8 cellular contexts compared by ENCODE assay signal in genomic region chr17:32998111-32998892, GRCh38. TPM values are rescaled to one million over a fixed set of nuclear protein-coding genes. Genes with fewer than 3 reads are reported as not detected.
A peak's percentile ranks its signal among the peaks of the same experiment; 100 is the strongest.
DNase-seq lines count a peak whose midpoint lies in the region; ATAC-seq, FAIRE-seq and TF ChIP-seq lines count a peak whose summit lies in the region.

No MANE protein-coding gene starts in this region.

- no peaks in the 10 kb centered on the region for H3K9me1 ChIP-seq in keratinocyte (ENCODE audit: control insufficient read depth, extremely low read depth, insufficient read depth, low read length)

- peak overlapping the region; percentile 53 for H3K4me2 ChIP-seq in keratinocyte (ENCODE audit: control insufficient read depth, extremely low read depth, insufficient read depth, low read depth, low read length)

- BruUV-seq in A673 (replicated peaks; lab: Mats Ljungman, UMichigan): no TSS peak

- dilution Hi-C loops in keratinocyte (cut with MboI; ENCODE audit: extremely low pct_ligation_motif_present, low sequenced_read_pairs): no loop called here

- ATAC-seq in GM18519 (IDR thresholded peaks at IDR 0.05; ENCODE audit: low FRiP score, unreplicated experiment): no peak

- intact Hi-C loops in A673 (cut with micrococcal nuclease; ENCODE audit: unreplicated experiment): loop anchor here (5.0 kb wide), 1 partner anchor 221 kb away; no protein-coding TSS in a partner anchor

- POLR2A ChIA-PET in A673 (lab: Charles Lee; ENCODE audit: low non-redundant PET): no interaction called here

- H3K36me3 ChIP-seq in A673 (ENCODE audit: insufficient read depth, low read length, poor library complexity, severe bottlenecking) (no peaks in the 10 kb centered on the region), keratinocyte (ENCODE audit: control insufficient read depth in 2 of 2, extremely low read depth in 1 of 2, insufficient read depth in 2 of 2, low read length in 2 of 2) (no peaks in the 10 kb centered on the region)

- H3K27ac ChIP-seq in A673 (ENCODE audit: low read depth, low read length, poor library complexity, severe bottlenecking): no peak overlapping the region
- H3K27ac ChIP-seq in keratinocyte (ENCODE audit: control insufficient read depth, insufficient read depth, low read length): no peak overlapping the region

- FAIRE-seq in GM18507 (lab: Jason Lieb, UNC): peak; percentile 72
- peak; percentile 71 for FAIRE-seq in keratinocyte (lab: Jason Lieb, UNC)

- H3K4me3 ChIP-seq in A673 (ENCODE audit: low read depth, low read length, poor library complexity, severe bottlenecking) (peak overlapping the region; percentile 19), keratinocyte (ENCODE audit: control insufficient read depth in 2 of 3, extremely low read depth in 1 of 3, insufficient read depth in 2 of 3, low read depth in 1 of 3, low read length in 3 of 3) (no peak overlapping the region)

- H4K20me1 ChIP-seq in keratinocyte (ENCODE audit: control insufficient read depth, extremely low read depth, insufficient read depth, low read length): no peaks in the 10 kb centered on the region

- H3K9ac ChIP-seq in keratinocyte (ENCODE audit: control insufficient read depth, extremely low read depth, insufficient read depth, low read length): no peak overlapping the region

- CTCF ChIA-PET in A673 (lab: Charles Lee): interaction anchor here (0.5 to 0.6 kb wide), 2 partner anchors 22 to 216 kb away, joined by 3 to 4 read pairs; no protein-coding TSS in a partner anchor

- H3K4me1 ChIP-seq in A673 (ENCODE audit: insufficient read depth, low read length, poor library complexity, severe bottlenecking) (peaks cover 5% of the 10 kb centered on the region), keratinocyte (ENCODE audit: control insufficient read depth, extremely low read depth, insufficient read depth, low read length) (peaks cover 2% of the 10 kb centered on the region)

- H2AFZ ChIP-seq in keratinocyte (ENCODE audit: control insufficient read depth, low read length): no peak overlapping the region

- no peaks in the 10 kb centered on the region for H3K79me2 ChIP-seq in keratinocyte (ENCODE audit: control insufficient read depth, insufficient read depth, low read length)

- H3K9me3 ChIP-seq in A673 (ENCODE audit: low read depth, low read length, poor library complexity, severe bottlenecking) (no peaks in the 10 kb centered on the region), keratinocyte (ENCODE audit: control insufficient read depth, low read depth, low read length) (no peaks in the 10 kb centered on the region)

- no peaks in the 10 kb centered on the region for H3K27me3 ChIP-seq in A673 (replicated peaks; ENCODE audit: insufficient read depth, low read depth, low read length, poor library complexity)
- peaks cover 4% of the 10 kb centered on the region for H3K27me3 ChIP-seq in keratinocyte (ENCODE audit: control insufficient read depth, extremely low read depth, insufficient read depth, low read length)

- TF ChIP-seq CTCF in A673 (conservative IDR thresholded peaks at IDR 0.05; ENCODE audit: low read depth, low read length) (peak; percentile 81), keratinocyte (optimal IDR thresholded peaks at IDR 0.05 in 1 of 3, IDR thresholded peaks at IDR 0.05 in 1 of 3, conservative IDR thresholded peaks at IDR 0.05 in 1 of 3; ENCODE audit: extremely low read depth in 1 of 3, insufficient read depth in 2 of 3, low read length in 3 of 3) (peak; percentile 84 to 93 (median 86))

- DNase-seq in A673 (ENCODE audit: low spot score): peak; percentile 69
- peak; percentile 45 for DNase-seq in GM18507 (ENCODE audit: extremely low spot score, insufficient read length, low read depth)
- DNase-seq in NCI-H2107 treated with DMSO at 0.1 percent for 48 hours (lab: John Stamatoyannopoulos, UW; ENCODE audit: unreplicated experiment): peak; percentile 12
- peak; percentile 43 for DNase-seq in activated CD4-positive, CD25-positive, alpha-beta regulatory T cell treated with anti-CD3 and anti-CD28 coated beads, Interleukin-2, amount 50 U/mL, for 16 hours (ENCODE audit: low read depth, low spot score)
- peak; percentile 37 for DNase-seq in central memory CD4-positive, alpha-beta T cell
- peak; percentile 9 for DNase-seq in keratinocyte (ENCODE audit: low read depth, low spot score)
- DNase-seq in stimulated activated CD4-positive, alpha-beta T cell treated with anti-CD3 and anti-CD28 coated beads, Interleukin-15, amount 100 ng/mL, for 48 hours (ENCODE audit: low read depth in 2 of 2): peak; percentile 40 to 60

RNA-seq across cellular contexts. Expression of gene SPACA3, which starts 6.7 kb away (rescaled TPM):
- total RNA-seq in A673 (2021): not detected in 2 replicates
- polyA plus RNA-seq in keratinocyte: not detected in 3 replicates
- not detected for polyA plus RNA-seq in keratinocyte (2011; ENCODE audit: low read depth)
- not detected in 2 replicates for polyA plus RNA-seq in keratinocyte (2011; cell fraction: cytosol; rRNA removed)
- polyA plus RNA-seq in keratinocyte (2011; cell fraction: nucleus; rRNA removed): not detected in 2 replicates
- not detected in 2 replicates for polyA plus RNA-seq in keratinocyte (2012; ENCODE audit: low replicate concordance)
- not detected in 3 replicates for polyA minus RNA-seq in keratinocyte
- polyA minus RNA-seq in keratinocyte (2011; cell fraction: cytosol; rRNA and poly(A)+ RNA removed): not detected
- polyA minus RNA-seq in keratinocyte (2011; cell fraction: nucleus; rRNA and poly(A)+ RNA removed): not detected in 2 replicates

Comparison
In these comparisons a context has a peak if more than half of its experiments do, and no peak if none do; other contexts are left out.
1. DNase-seq: peak in every context shown above with its lines; median percentile 69 in A673; 50 in stimulated activated CD4-positive, alpha-beta T cell treated with anti-CD3 and anti-CD28 coated beads, Interleukin-15, amount 100 ng/mL, for 48 hours; 45 in GM18507; 43 in activated CD4-positive, CD25-positive, alpha-beta regulatory T cell treated with anti-CD3 and anti-CD28 coated beads, Interleukin-2, amount 50 U/mL, for 16 hours; 37 in central memory CD4-positive, alpha-beta T cell; 12 in NCI-H2107 treated with DMSO at 0.1 percent for 48 hours; 9 in keratinocyte.